33 cellular contexts compared by ENCODE assay signal in the genomic region with DNA sequence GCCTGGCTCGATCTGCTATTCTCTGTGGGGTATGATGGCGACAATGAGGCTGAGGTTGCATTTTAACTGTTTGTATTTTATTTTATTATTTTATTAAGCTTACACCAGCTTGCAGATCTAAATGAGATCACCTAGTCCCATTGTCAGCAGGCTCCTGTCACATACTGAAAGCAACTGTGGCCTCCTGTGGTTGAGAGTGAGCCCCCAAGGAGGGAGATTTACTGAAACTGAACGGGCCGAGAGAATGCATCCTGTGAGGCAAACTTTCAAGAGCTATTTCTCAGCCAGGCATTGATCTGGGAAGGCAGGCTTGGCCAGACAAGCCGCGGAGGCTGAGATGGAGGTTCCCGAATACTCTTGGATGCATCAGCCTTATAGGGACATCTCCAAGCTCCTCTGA.
"Had no signal": no experiment of that assay in that cellular context is flagged by ENCODE, and none has a peak within 500 bp of the region (broad histone marks: within the 10 kb centered on the region; RNA-seq: fewer than 3 reads in every experiment).

No MANE protein-coding gene starts in this region.

- ATAC-seq: Panc1, Right ventricle myocardium inferior, SK-N-SH treated with all-trans-retinoic acid at 6 μM for 48 hours had no signal

- H3K4me1 ChIP-seq: SJCRH30 had no signal

- H3K4me2 ChIP-seq: PC-9 had no signal

- H3K27ac ChIP-seq: PC-9, RWPE1, SJCRH30, SK-N-MC had no signal

- H3K27me3 ChIP-seq: MG63 had no signal

- H3K36me3 ChIP-seq: MG63, SJCRH30 had no signal

- H3K4me3 ChIP-seq: MG63, PC-9, SJCRH30, SK-N-MC had no signal

- DNase-seq: Kasumi-1, KG1, MG63, NCI-H1048, NCI-H1092 treated with DMSO at 0.1 percent for 48 hours, NCI-H1105 treated with DMSO at 0.1 percent for 48 hours, NCI-H1417, NCI-H1436, NCI-H146, NCI-H1694, NCI-H187, NCI-H1930, NCI-H2029 treated with DMSO at 0.1 percent for 48 hours, NCI-H2081 treated with DMSO at 0.1 percent for 48 hours, NCI-H2107, NCI-H2171, NCI-H226, NCI-H446 treated with DMSO at 0.1 percent for 48 hours, NCI-H510A, NCI-H524, NCI-H526, NCI-H69, NCI-H748 treated with DMSO at 0.1 percent for 48 hours, NCI-H82, PC-9, SHP77, SIG-M5, SJCRH30 had no signal

- H3K9me3 ChIP-seq: MG63, SJCRH30 had no signal

- H2AFZ ChIP-seq: PC-9 had no signal
